ENCODE assay signal across 8 cellular contexts in the genomic region with DNA sequence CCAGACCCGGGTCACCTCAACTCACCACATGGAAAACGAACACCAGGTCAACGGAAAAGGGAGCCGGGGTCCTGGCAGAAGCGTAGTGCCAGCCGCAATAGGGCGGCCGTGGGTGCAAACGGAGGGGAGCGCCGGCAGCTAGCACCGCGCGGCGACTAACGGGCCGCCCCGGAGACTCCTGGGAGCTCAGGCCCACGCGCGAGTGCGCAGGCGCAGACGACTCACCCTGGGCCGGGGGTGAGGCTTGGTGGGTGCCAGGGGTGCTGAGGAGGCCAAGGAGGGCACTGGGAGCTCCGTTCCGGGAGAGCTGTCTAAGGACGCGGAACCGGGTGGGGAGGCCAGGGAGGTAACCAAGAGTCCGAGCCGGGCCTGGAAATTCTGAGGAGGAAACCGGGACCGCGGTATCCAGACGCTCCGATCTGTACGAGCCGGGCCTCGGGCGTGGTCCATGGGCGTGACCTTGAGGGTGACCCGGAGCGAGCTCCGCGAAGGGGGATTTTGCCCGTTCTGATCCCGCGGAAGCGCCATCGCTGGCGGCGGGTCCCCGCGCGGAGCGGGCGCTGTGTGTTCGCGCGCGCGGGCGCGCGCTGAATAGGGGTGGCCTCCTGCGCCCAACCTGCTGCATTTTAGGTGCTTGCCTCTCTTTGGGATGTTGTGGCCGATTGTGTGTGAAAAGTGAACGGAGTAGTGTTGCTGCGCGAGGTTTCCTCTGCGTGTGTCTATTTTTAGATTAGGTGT. TPM values are rescaled to one million over a fixed set of nuclear protein-coding genes. Genes with fewer than 3 reads are reported as not detected.
DNase-seq lines count a peak whose midpoint lies in the region; ATAC-seq and TF ChIP-seq lines count a peak whose summit lies in the region.

A gene (plus strand): TSS at position 213 of the 738 bp plus-strand sequence. CDS start 4,602 bp downstream, outside the sequence.

- no peaks in the 10 kb centered on the region for H3K4me1 ChIP-seq in mucosa of rectum (ENCODE audit: control insufficient read depth in 2 of 2, insufficient read depth in 2 of 2, low read length in 2 of 2)

- peak; percentile 87 for TF ChIP-seq POLR2A in erythroblast (IDR thresholded peaks at IDR 0.05; ENCODE audit: low read length)

- no peaks in the 10 kb centered on the region for H3K27me3 ChIP-seq in mucosa of rectum (ENCODE audit: control insufficient read depth in 2 of 2, insufficient read depth in 2 of 2, low read length in 2 of 2)

- H3K36me3 ChIP-seq in mucosa of rectum (ENCODE audit: control insufficient read depth in 2 of 2, insufficient read depth in 2 of 2, low read length in 2 of 2): peaks cover 0 to 5% of the 10 kb centered on the region in 2 donors

- peak; percentile 81 for DNase-seq in GM12865 (ENCODE audit: low read depth)
- peak; percentile 63 to 91 for DNase-seq in NCI-H526 (lab: John Stamatoyannopoulos, UW)
- peak; percentile 87 for DNase-seq in activated T-cell treated with anti-CD3 and anti-CD28 coated beads for 1 hour (ENCODE audit: low read depth)
- peak; percentile 89 to 93 for DNase-seq in erythroblast (lab: John Stamatoyannopoulos, UW)
- DNase-seq in stimulated activated CD8-positive, alpha-beta memory T cell treated with anti-CD3 and anti-CD28 coated beads, Interleukin-4, amount 100 ng/mL, for 24 hours (ENCODE audit: low read depth): peak; percentile 82
- DNase-seq in A172 (ENCODE audit: low spot score): no peak

- ATAC-seq in HG02763 (IDR thresholded peaks at IDR 0.05; ENCODE audit: unreplicated experiment): peak; percentile 64

- H3K9me3 ChIP-seq in mucosa of rectum (ENCODE audit: control insufficient read depth in 2 of 2, low read length in 2 of 2): peaks cover 2 to 11% of the 10 kb centered on the region in 2 donors

- no peak for TF ChIP-seq CTCF in GM12865 (IDR thresholded peaks at IDR 0.05; ENCODE audit: insufficient read depth, low read depth, low read length, missing control alignments)

- peak within 1 kb of the TSS; percentile 53 to 63 for H3K9ac ChIP-seq in mucosa of rectum (ENCODE audit: low read depth in 1 of 2, low read length in 2 of 2)

- H3K27ac ChIP-seq in mucosa of rectum (ENCODE audit: low read depth in 2 of 2, low read length in 2 of 2): peak within 1 kb of the TSS; percentile 25 to 74

- H3K4me3 ChIP-seq in GM12865 (ENCODE audit: low read depth, low read length) (peak within 1 kb of the TSS; percentile 69), mucosa of rectum (ENCODE audit: low read length in 2 of 2) (peak within 1 kb of the TSS; percentile 72 to 80)

RNA-seq across cellular contexts. Expression of the gene that starts here (rescaled TPM):
- 5.1 and 10.0 TPM in 2 replicates for total RNA-seq in A172 (2014; rRNA removed; shearing (Covaris generic))
